25 cellular contexts compared by ENCODE assay signal in genomic region chr16:11907160-11907970, GRCh38. TPM values are rescaled to one million over a fixed set of nuclear protein-coding genes. Genes with fewer than 3 reads are reported as not detected.
DNase-seq lines count a peak whose midpoint lies in the region; ATAC-seq, FAIRE-seq and TF ChIP-seq lines count a peak whose summit lies in the region.
"Had no signal": no experiment of that assay in that cellular context is flagged by ENCODE, and none has a peak within 500 bp of the region (broad histone marks: within the 10 kb centered on the region; RNA-seq: fewer than 3 reads in every experiment).

No MANE protein-coding gene starts in this region.

- H3K27me3 Mint-ChIP-seq in CD4-positive, alpha-beta T cell: no peaks in the 10 kb centered on the region
- H3K27me3 Mint-ChIP-seq in IgD-negative memory B cell: no peaks in the 10 kb centered on the region
- H3K27me3 Mint-ChIP-seq: activated naive CD4-positive, alpha-beta T cell treated with anti-CD3 and anti-CD28 coated beads, Interleukin-2, amount 50 U/mL, for 24 hours; naive thymus-derived CD8-positive, alpha-beta T cell had no signal

- H3K9ac ChIP-seq in K562 (ENCODE audit: insufficient read depth in 1 of 2, low read depth in 2 of 2, low read length in 2 of 2): no peak overlapping the region

- no peak for FAIRE-seq in K562 (lab: Jason Lieb, UNC)
- FAIRE-seq: colon, GM18507, HTR-8/SVneo, keratinocyte, urothelium cell line had no signal

- H3K9me1 ChIP-seq in K562 (ENCODE audit: control insufficient read depth, insufficient read depth, low read length): peaks cover 2% of the 10 kb centered on the region

- no peak for TF ChIP-seq CTCF in CD4-positive, alpha-beta T cell (IDR thresholded peaks at IDR 0.05)
- TF ChIP-seq CTCF in K562 (IDR thresholded peaks at IDR 0.05 in 2 of 3, conservative IDR thresholded peaks at IDR 0.05 in 1 of 3; ENCODE audit: insufficient read depth in 2 of 3, low read depth in 1 of 3, low read length in 3 of 3): no peak
- no peak for TF ChIP-seq CTCF in right atrium auricular region (IDR thresholded peaks at IDR 0.05)

- no peak for TF ChIP-seq RAD21 in K562 (CRISPR knock-in tag; conservative IDR thresholded peaks at IDR 0.05 in 1 of 2, IDR thresholded peaks at IDR 0.05 in 1 of 2)

- POLR2A ChIA-PET in CD4-positive, alpha-beta T cell (lab: Charles Lee): interaction anchor here (0.9 to 1.3 kb wide), 3 partner anchors 9 to 110 kb away, joined by 3 to 4 read pairs (median 3); partner anchors contain the start of genes GSPT1 and ZC3H7A
- POLR2A ChIA-PET in K562 (lab: Yijun Ruan, JAX): interaction anchor here (0.6 to 1.1 kb wide), 4 partner anchors 72 to 389 kb away, joined by 3 read pairs; no protein-coding TSS in a partner anchor

- H3K4me1 ChIP-seq in K562 (replicated peaks in 1 of 2; ENCODE audit: control insufficient read depth in 2 of 2, insufficient read depth in 2 of 2, low read length in 2 of 2) (peaks cover 6 to 13% of the 10 kb centered on the region in 2 experiments; a peak in 3 of 5 replicates), right atrium auricular region (peaks cover 0 to 26% of the 10 kb centered on the region in 2 donors)

- H3K27ac ChIP-seq in CD4-positive, alpha-beta T cell (ENCODE audit: low read depth, low read length): no peak overlapping the region
- H3K27ac ChIP-seq in K562 (ENCODE audit: extremely low read depth, low read depth, low read length): no peak overlapping the region
- no peak overlapping the region for H3K27ac ChIP-seq in right atrium auricular region
- H3K27ac ChIP-seq: C4-2B, epithelial cell of prostate, skin epidermis, testis had no signal

- peaks cover 68% of the 10 kb centered on the region for H3K4me1 Mint-ChIP-seq in CD4-positive, alpha-beta T cell (ENCODE audit: low read depth)
- H3K4me1 Mint-ChIP-seq in IgD-negative memory B cell: peaks cover 29 to 37% (median 32%) of the 10 kb centered on the region in 3 donors

- peak overlapping the region; percentile 13 for H3K27ac Mint-ChIP-seq in CD4-positive, alpha-beta T cell
- peak overlapping the region; percentile 8 to 52 (median 30) for H3K27ac Mint-ChIP-seq in IgD-negative memory B cell

- H2AFZ ChIP-seq in K562 (ENCODE audit: low read depth, low read length): no peak overlapping the region

- WGBS in K562 (ENCODE audit: insufficient coverage, low coverage, missing lambda C conversion rate): 94% methylated on average over 8 of the region's 8 CpGs

- no peak overlapping the region for H3K4me3 Mint-ChIP-seq in CD4-positive, alpha-beta T cell
- no peak overlapping the region for H3K4me3 Mint-ChIP-seq in IgD-negative memory B cell

- in situ Hi-C loops in K562 (cut with MboI): no loop called here

- TF ChIP-seq POLR2A in K562 (conservative IDR thresholded peaks at IDR 0.05): no peak

- H3K79me2 ChIP-seq in K562 (ENCODE audit: control insufficient read depth, insufficient read depth, low read length): peaks cover 96% of the 10 kb centered on the region

- H4K20me1 ChIP-seq in K562 (replicated peaks; ENCODE audit: control insufficient read depth, insufficient read depth, low read length): peaks cover 27% of the 10 kb centered on the region

- H3K9me3 Mint-ChIP-seq in CD4-positive, alpha-beta T cell: no peaks in the 10 kb centered on the region
- H3K9me3 Mint-ChIP-seq in IgD-negative memory B cell: no peaks in the 10 kb centered on the region
- H3K9me3 Mint-ChIP-seq: activated naive CD4-positive, alpha-beta T cell treated with anti-CD3 and anti-CD28 coated beads, Interleukin-2, amount 50 U/mL, for 24 hours; naive thymus-derived CD8-positive, alpha-beta T cell had no signal

- no peaks in the 10 kb centered on the region for H3K9me3 ChIP-seq in CD4-positive, alpha-beta T cell (ENCODE audit: control insufficient read depth, low read length)
- no peaks in the 10 kb centered on the region for H3K9me3 ChIP-seq in K562 (replicated peaks; ENCODE audit: control insufficient read depth, insufficient read depth, low read depth, low read length)
- no peaks in the 10 kb centered on the region for H3K9me3 ChIP-seq in right atrium auricular region
- H3K9me3 ChIP-seq: testis had no signal

- no peak for ATAC-seq in CD4-positive, alpha-beta T cell (ENCODE audit: poor library complexity)
- ATAC-seq in K562: no peak
- ATAC-seq: naive thymus-derived CD8-positive, alpha-beta T cell; stimulated activated naive CD8-positive, alpha-beta T cell treated with anti-CD3 and anti-CD28 coated beads, Interleukin-15, Interleukin-2, amounts not matched to agents 100 U/mL and 50 U/mL, for 24 hours had no signal

- TSS peak; percentile 1 for BruUV-seq in K562 (replicated peaks; lab: Mats Ljungman, UMichigan)

- H3K4me3 ChIP-seq in K562 (no peak overlapping the region), right atrium auricular region (no peak overlapping the region)
- H3K4me3 ChIP-seq: skin epidermis, testis had no signal

- intact Hi-C loops in CD4-positive, alpha-beta T cell (cut with DNase I, micrococcal nuclease): no loop called here
- intact Hi-C loops in K562 (cut with micrococcal nuclease): no loop called here

- no peak for DNase-seq in CD4-positive, alpha-beta T cell
- no peak for DNase-seq in K562 (ENCODE audit: extremely low read depth in 1 of 4, low spot score in 3 of 4)
- DNase-seq in right atrium auricular region (ENCODE audit: low spot score): no peak
- DNase-seq in NCI-H82 treated with DMSO at 0.1 percent for 48 hours (lab: John Stamatoyannopoulos, UW; ENCODE audit: unreplicated experiment): no peak
- DNase-seq: activated CD4-positive, alpha-beta T cell treated with anti-CD3 and anti-CD28 coated beads, Interleukin-2, amount 50 U/mL, for 1 hour; anterior cingulate cortex; effector CD4-positive, alpha-beta T cell; HCEC 1CT; naive thymus-derived CD8-positive, alpha-beta T cell; NCI-H1436 treated with DMSO at 0.1 percent for 48 hours; NCI-H2107; NCI-H510A treated with DMSO at 0.1 percent for 48 hours; SHP77 treated with DMSO at 0.1 percent for 48 hours; stimulated activated naive CD8-positive, alpha-beta T cell treated with anti-CD3 and anti-CD28 coated beads, Interleukin-15, Interleukin-2, amounts not matched to agents 100 U/mL and 50 U/mL, for 24 hours; testis had no signal

- no peaks in the 10 kb centered on the region for H3K27me3 ChIP-seq in CD4-positive, alpha-beta T cell (ENCODE audit: control insufficient read depth, insufficient read depth, low read length)
- H3K27me3 ChIP-seq in K562 (ENCODE audit: control insufficient read depth in 2 of 2, insufficient read depth in 2 of 2, low read length in 2 of 2) (no peaks in the 10 kb centered on the region), right atrium auricular region (no peaks in the 10 kb centered on the region)
- H3K27me3 ChIP-seq: testis had no signal

- H3K36me3 ChIP-seq in K562 (ENCODE audit: control insufficient read depth, insufficient read depth, low read length): peaks cover 81% of the 10 kb centered on the region
- H3K36me3 ChIP-seq in right atrium auricular region: no peaks in the 10 kb centered on the region

- peaks cover 74% of the 10 kb centered on the region for H3K36me3 Mint-ChIP-seq in CD4-positive, alpha-beta T cell (ENCODE audit: low read depth)
- peaks cover 5% of the 10 kb centered on the region for H3K36me3 Mint-ChIP-seq in IgD-negative memory B cell

- TF ChIP-seq EP300 in K562 (IDR thresholded peaks at IDR 0.05; ENCODE audit: low read length): no peak

- H3K4me2 ChIP-seq in K562 (ENCODE audit: insufficient read depth, low read length): no peak overlapping the region

- CTCF ChIA-PET in CD4-positive, alpha-beta T cell (lab: Charles Lee): no interaction called here
- CTCF ChIA-PET in K562 (lab: Yijun Ruan, JAX; ENCODE audit: low intra/inter-chr PET ratio): no interaction called here

RNA-seq across cellular contexts. Expression of gene GSPT1, which starts 8.4 kb away (rescaled TPM):
- 100 to 1,000 TPM; 257 to 269 TPM for total RNA-seq in CD4-positive, alpha-beta T cell
- polyA plus RNA-seq in IgD-negative memory B cell (77.7 TPM), K562 (2011; rRNA removed) (126 and 162 TPM in 2 replicates), K562 (2014; fragmentation: Illumina TruSeq; extraction: Trizol) (219 and 269 TPM in 2 replicates), K562 (2014; fragmentation: Nextera tagmentation; extraction: Ambion mirVana) (10 to 100 TPM; 63.8 to 75.0 TPM), K562 (2014; rRNA removed) (111 and 132 TPM in 2 replicates)
- 57.0 and 199 TPM in 2 replicates for total RNA-seq in K562 (2011; cell fraction: chromatin; rRNA removed; ENCODE audit: low replicate concordance)
- total RNA-seq in K562 (2011; cell fraction: nucleolus; rRNA removed): 38.0 and 40.4 TPM in 2 replicates
- 65.7 and 69.3 TPM in 2 replicates for total RNA-seq in K562 (2011; cell fraction: nucleoplasm; rRNA removed)
- total RNA-seq in K562 (2014; rRNA removed) (107 TPM in 2 replicates), K562 (2014; rRNA removed; fragmentation: Illumina TruSeq; extraction: Trizol) (151 and 161 TPM in 2 replicates), K562 (2015; rRNA removed; fragmentation: Illumina TruSeq; extraction: Trizol) (147 and 148 TPM in 2 replicates), K562 (2021) (210 and 219 TPM in 2 replicates), right atrium auricular region (10 to 100 TPM; 59.5 to 62.7 TPM)
- 34.0 and 61.3 TPM in 2 replicates for polyA plus RNA-seq in K562 (2011; cell fraction: cytosol; rRNA removed)
- polyA plus RNA-seq in K562 (2011; cell fraction: nucleus; rRNA removed): 44.0 and 62.3 TPM in 2 replicates
- 105 and 133 TPM in 2 replicates for polyA plus RNA-seq in K562 (2012)
- polyA minus RNA-seq in K562 (2011; rRNA and poly(A)+ RNA removed): 195 and 213 TPM in 2 replicates
- polyA minus RNA-seq in K562 (2011; cell fraction: cytosol; rRNA and poly(A)+ RNA removed): 105 and 141 TPM in 2 replicates
- polyA minus RNA-seq in K562 (2011; cell fraction: nucleus; rRNA and poly(A)+ RNA removed): 21.4 and 47.9 TPM in 2 replicates

RNA-seq across cellular contexts. Expression of gene NPIPB2, which starts 34.5 kb away (rescaled TPM):
- total RNA-seq in CD4-positive, alpha-beta T cell: 10 to 100 TPM; 10.6 to 12.3 TPM
- 0.74 TPM for polyA plus RNA-seq in IgD-negative memory B cell
- 60.6 and 96.4 TPM in 2 replicates for total RNA-seq in K562 (2011; cell fraction: chromatin; rRNA removed; ENCODE audit: low replicate concordance)
- total RNA-seq in K562 (2011; cell fraction: nucleolus; rRNA removed): 14.0 and 22.1 TPM in 2 replicates
- 23.3 and 36.0 TPM in 2 replicates for total RNA-seq in K562 (2011; cell fraction: nucleoplasm; rRNA removed)
- 0.86 and 1.4 TPM in 2 replicates for total RNA-seq in K562 (2014; rRNA removed)
- total RNA-seq in K562 (2014; rRNA removed; fragmentation: Illumina TruSeq; extraction: Trizol): 1.8 and 1.9 TPM in 2 replicates
- total RNA-seq in K562 (2015; rRNA removed; fragmentation: Illumina TruSeq; extraction: Trizol): 2.9 and 3.4 TPM in 2 replicates
- 2.9 and 4.1 TPM in 2 replicates for total RNA-seq in K562 (2021)
- polyA plus RNA-seq in K562 (2011; rRNA removed): 1.0 and 1.9 TPM in 2 replicates
- polyA plus RNA-seq in K562 (2011; cell fraction: cytosol; rRNA removed): 0.39 and 1.7 TPM in 2 replicates
- 16.3 and 24.2 TPM in 2 replicates for polyA plus RNA-seq in K562 (2011; cell fraction: nucleus; rRNA removed)
- polyA plus RNA-seq in K562 (2012): 2.3 and 4.0 TPM in 2 replicates
- polyA plus RNA-seq in K562 (2014; fragmentation: Illumina TruSeq; extraction: Trizol): 0.58 and 0.91 TPM in 2 replicates
- under 1 TPM in 1 of 2 experiments, not detected in 1; 0.21 TPM for polyA plus RNA-seq in K562 (2014; fragmentation: Nextera tagmentation; extraction: Ambion mirVana)
- polyA plus RNA-seq in K562 (2014; rRNA removed): 1.9 and 3.6 TPM in 2 replicates
- polyA minus RNA-seq in K562 (2011; rRNA and poly(A)+ RNA removed): 6.6 and 7.1 TPM in 2 replicates
- polyA minus RNA-seq in K562 (2011; cell fraction: cytosol; rRNA and poly(A)+ RNA removed): 1.9 and 2.8 TPM in 2 replicates
- 7.0 and 9.3 TPM in 2 replicates for polyA minus RNA-seq in K562 (2011; cell fraction: nucleus; rRNA and poly(A)+ RNA removed)
- 1 to 10 TPM in 1 of 2 donors, not detected in 1; 3.0 TPM for total RNA-seq in right atrium auricular region

RNA-seq across cellular contexts. Expression of gene RSL1D1, which starts 56.0 kb away (rescaled TPM):
- 100 to 1,000 TPM; 224 to 237 TPM for total RNA-seq in CD4-positive, alpha-beta T cell
- polyA plus RNA-seq in IgD-negative memory B cell: 307 TPM
- total RNA-seq in K562 (2011; cell fraction: chromatin; rRNA removed; ENCODE audit: low replicate concordance): 42.4 and 101 TPM in 2 replicates
- total RNA-seq in K562 (2011; cell fraction: nucleolus; rRNA removed): 21.6 and 23.8 TPM in 2 replicates
- 42.6 and 45.0 TPM in 2 replicates for total RNA-seq in K562 (2011; cell fraction: nucleoplasm; rRNA removed)
- total RNA-seq in K562 (2014; rRNA removed): 259 and 349 TPM in 2 replicates
- 418 and 492 TPM in 2 replicates for total RNA-seq in K562 (2014; rRNA removed; fragmentation: Illumina TruSeq; extraction: Trizol)
- total RNA-seq in K562 (2015; rRNA removed; fragmentation: Illumina TruSeq; extraction: Trizol): 374 and 403 TPM in 2 replicates
- 254 and 259 TPM in 2 replicates for total RNA-seq in K562 (2021)
- polyA plus RNA-seq in K562 (2011; rRNA removed): 169 and 299 TPM in 2 replicates
- polyA plus RNA-seq in K562 (2011; cell fraction: cytosol; rRNA removed): 28.7 and 70.6 TPM in 2 replicates
- polyA plus RNA-seq in K562 (2011; cell fraction: nucleus; rRNA removed): 9.9 and 15.9 TPM in 2 replicates
- polyA plus RNA-seq in K562 (2012): 271 and 287 TPM in 2 replicates
- polyA plus RNA-seq in K562 (2014; fragmentation: Illumina TruSeq; extraction: Trizol): 598 and 753 TPM in 2 replicates
- polyA plus RNA-seq in K562 (2014; fragmentation: Nextera tagmentation; extraction: Ambion mirVana): 100 to 1,000 TPM; 373 to 662 TPM
- polyA plus RNA-seq in K562 (2014; rRNA removed): 240 and 316 TPM in 2 replicates
- polyA minus RNA-seq in K562 (2011; rRNA and poly(A)+ RNA removed): 215 and 235 TPM in 2 replicates
- 129 and 176 TPM in 2 replicates for polyA minus RNA-seq in K562 (2011; cell fraction: cytosol; rRNA and poly(A)+ RNA removed)
- polyA minus RNA-seq in K562 (2011; cell fraction: nucleus; rRNA and poly(A)+ RNA removed): 19.4 and 36.3 TPM in 2 replicates
- total RNA-seq in right atrium auricular region: 100 to 1,000 TPM in 1 of 2 donors, 10 to 100 TPM in 1; 75.3 to 123 TPM

RNA-seq across cellular contexts. Expression of gene TNFRSF17, which starts 57.6 kb away (rescaled TPM):
- total RNA-seq in CD4-positive, alpha-beta T cell: not detected
- polyA plus RNA-seq in IgD-negative memory B cell (83.0 TPM), K562 (2011; rRNA removed) (not detected in 2 replicates), K562 (2014; fragmentation: Illumina TruSeq; extraction: Trizol) (not detected in 2 replicates), K562 (2014; fragmentation: Nextera tagmentation; extraction: Ambion mirVana) (not detected), K562 (2014; rRNA removed) (not detected in 2 replicates)
- total RNA-seq in K562 (2011; cell fraction: chromatin; rRNA removed; ENCODE audit: low replicate concordance): not detected in 2 replicates
- total RNA-seq in K562 (2011; cell fraction: nucleolus; rRNA removed): not detected in 2 replicates
- total RNA-seq in K562 (2011; cell fraction: nucleoplasm; rRNA removed): not detected in 2 replicates
- total RNA-seq in K562 (2014; rRNA removed) (not detected in 2 replicates), K562 (2014; rRNA removed; fragmentation: Illumina TruSeq; extraction: Trizol) (not detected in 2 replicates), K562 (2015; rRNA removed; fragmentation: Illumina TruSeq; extraction: Trizol) (not detected in 2 replicates), K562 (2021) (not detected in 2 replicates), right atrium auricular region (not detected)
- not detected in 2 replicates for polyA plus RNA-seq in K562 (2011; cell fraction: cytosol; rRNA removed)
- polyA plus RNA-seq in K562 (2011; cell fraction: nucleus; rRNA removed): not detected in 2 replicates
- not detected in 2 replicates for polyA plus RNA-seq in K562 (2012)
- polyA minus RNA-seq in K562 (2011; rRNA and poly(A)+ RNA removed): not detected in 2 replicates
- not detected in 2 replicates for polyA minus RNA-seq in K562 (2011; cell fraction: cytosol; rRNA and poly(A)+ RNA removed)
- not detected in 2 replicates for polyA minus RNA-seq in K562 (2011; cell fraction: nucleus; rRNA and poly(A)+ RNA removed)
- polyA plus RNA-seq: keratinocyte had no signal
